In the genomic region with DNA sequence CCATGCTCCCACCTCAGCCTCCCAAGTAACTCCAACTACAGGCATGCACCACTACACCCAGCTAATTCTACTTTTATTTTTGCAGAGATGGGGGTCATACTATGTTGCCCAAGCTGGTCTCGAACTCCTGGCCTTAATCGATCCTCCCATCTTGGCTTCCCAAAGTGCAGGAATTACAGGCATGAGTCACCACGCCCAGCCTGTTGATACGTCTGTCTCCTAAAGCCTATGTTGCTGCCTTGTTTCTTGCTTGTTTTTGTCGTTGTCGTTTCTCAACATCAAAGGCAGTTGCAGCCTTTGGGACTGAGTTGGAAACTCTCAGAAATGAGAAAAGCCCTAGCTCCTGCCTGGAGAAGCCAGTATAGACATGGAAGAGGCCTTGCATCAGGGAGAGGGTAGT, we compare ENCODE assay signal across 26 cellular contexts. TPM values are rescaled to one million over a fixed set of nuclear protein-coding genes. Genes with fewer than 3 reads are reported as not detected.
DNase-seq lines count a peak whose midpoint lies in the region; ATAC-seq, FAIRE-seq and TF ChIP-seq lines count a peak whose summit lies in the region.
"Had no signal": no experiment of that assay in that cellular context is flagged by ENCODE, and none has a peak within 500 bp of the region (broad histone marks: within the 10 kb centered on the region; RNA-seq: fewer than 3 reads in every experiment).

No MANE protein-coding gene starts in this region.

- CTCF ChIA-PET in Panc1 (lab: Charles Lee) = no interaction called here

- no peaks in the 10 kb centered on the region for H3K27me3 ChIP-seq in Panc1 (ENCODE audit: control insufficient read depth, insufficient read depth, low read length)
- no peaks in the 10 kb centered on the region for H3K27me3 ChIP-seq in muscle layer of colon (ENCODE audit: control insufficient read depth in 1 of 2, insufficient read depth in 2 of 2, low read length in 2 of 2)
- H3K27me3 ChIP-seq in thoracic aorta (replicated peaks; ENCODE audit: insufficient read depth) = no peaks in the 10 kb centered on the region
- H3K27me3 ChIP-seq in small intestine (ENCODE audit: control insufficient read depth in 2 of 2, insufficient read depth in 2 of 2, low read length in 2 of 2) = no peaks in the 10 kb centered on the region
- H3K27me3 ChIP-seq: ovary had no signal

- H3K36me3 ChIP-seq in Panc1 (ENCODE audit: control insufficient read depth, insufficient read depth, low read length) (no peaks in the 10 kb centered on the region), muscle layer of colon (ENCODE audit: insufficient read depth, low read length) (no peaks in the 10 kb centered on the region), thoracic aorta (peaks cover 3% of the 10 kb centered on the region), small intestine (ENCODE audit: control insufficient read depth in 2 of 2, insufficient read depth in 2 of 2, low read length in 2 of 2) (no peaks in the 10 kb centered on the region)
- H3K36me3 ChIP-seq: ovary had no signal

- H3K9me3 ChIP-seq in Panc1 (ENCODE audit: control insufficient read depth, insufficient read depth, low read depth, low read length) (no peaks in the 10 kb centered on the region), muscle layer of colon (ENCODE audit: low read length) (no peaks in the 10 kb centered on the region), thoracic aorta (no peaks in the 10 kb centered on the region), small intestine (ENCODE audit: control insufficient read depth, low read depth) (no peaks in the 10 kb centered on the region)
- H3K9me3 ChIP-seq: ovary, SK-N-SH had no signal

- H3K4me1 ChIP-seq in Panc1 (ENCODE audit: control insufficient read depth, insufficient read depth, low read length) (peaks cover 59% of the 10 kb centered on the region), muscle layer of colon (ENCODE audit: insufficient read depth, low read length) (peaks cover 91% of the 10 kb centered on the region), thoracic aorta (ENCODE audit: control insufficient read depth in 1 of 2, low read depth in 2 of 2) (peaks cover 85 to 100% of the 10 kb centered on the region in 2 donors), small intestine (ENCODE audit: control insufficient read depth in 2 of 2, insufficient read depth in 1 of 2, low read depth in 1 of 2, low read length in 1 of 2) (peaks cover 0 to 4% of the 10 kb centered on the region in 2 donors)

- POLR2A ChIA-PET in Panc1 (lab: Charles Lee) = no interaction called here

- no peak overlapping the region for H3K9ac ChIP-seq in muscle layer of colon (ENCODE audit: low read length)
- H3K9ac ChIP-seq: SK-N-SH had no signal

- ATAC-seq in Panc1 (no peak), thoracic aorta (ENCODE audit: insufficient number of reproducible peaks, low FRiP score, low read depth) (no peak), GM21786 (IDR thresholded peaks at IDR 0.05; ENCODE audit: unreplicated experiment) (no peak)
- ATAC-seq: activated CD4-positive, alpha-beta T cell treated with anti-CD3 and anti-CD28 coated beads for 36 hours; GM12878; left colon; naive thymus-derived CD8-positive, alpha-beta T cell had no signal

- H3K4me3 ChIP-seq in Panc1 (ENCODE audit: low read depth in 2 of 2, low read length in 2 of 2) (no peak overlapping the region), muscle layer of colon (ENCODE audit: low read depth in 1 of 2, low read length in 2 of 2) (no peak overlapping the region), thoracic aorta (no peak overlapping the region), small intestine (ENCODE audit: low read depth in 1 of 2, low read length in 2 of 2) (no peak overlapping the region)
- H3K4me3 ChIP-seq: GM12878, ovary had no signal

- FAIRE-seq in small intestine (lab: Jason Lieb, UNC) = no peak
- FAIRE-seq: GM12878, urothelium cell line had no signal

- in situ Hi-C loops in Panc1 (cut with HindIII; ENCODE audit: low pct_unique_long_range_greater_than_20kb, low sequenced_read_pairs) = no loop called here

- no TSS peak for BruUV-seq in Panc1 (replicated peaks; lab: Mats Ljungman, UMichigan)

- no peak for DNase-seq in Panc1 (ENCODE audit: low read depth, low spot score)
- DNase-seq in thoracic aorta (ENCODE audit: low spot score) = no peak
- no peak for DNase-seq in small intestine
- no peak for DNase-seq in LoVo (ENCODE audit: low spot score)
- DNase-seq: activated CD4-positive, alpha-beta T cell treated with anti-CD3 and anti-CD28 coated beads for 36 hours; activated CD8-positive, alpha-beta memory T cell treated with anti-CD3 and anti-CD28 coated beads for 24 hours; activated gamma-delta T cell treated with Interleukin-2 at 50 U/mL for 16 hours; activated T-cell treated with anti-CD3 and anti-CD28 coated beads, Interleukin-2, amount 50 U/mL, for 1 hour; Calu3; H7; head of caudate nucleus; left colon; naive thymus-derived CD8-positive, alpha-beta T cell; NCI-H1092; NCI-H187 treated with DMSO at 0.1 percent for 48 hours; NCI-H748 treated with DMSO at 0.1 percent for 48 hours; ovary; SK-N-SH; T-helper 2 cell had no signal

- no peak for TF ChIP-seq CTCF in Panc1 (IDR thresholded peaks at IDR 0.05)
- TF ChIP-seq CTCF in thoracic aorta (IDR thresholded peaks at IDR 0.05) = no peak

- H3K27ac ChIP-seq in Panc1 (ENCODE audit: low read length) (peak overlapping the region; percentile 85), cingulate gyrus (ENCODE audit: low read depth, low read length) (peak overlapping the region; percentile 78), muscle layer of colon (ENCODE audit: low read depth, low read length) (peak overlapping the region; percentile 91), thoracic aorta (peak overlapping the region; percentile 87 to 89), small intestine (ENCODE audit: low read depth in 1 of 2, low read length in 1 of 2) (peak overlapping the region in 1 of 2 donors; percentile 11)
- H3K27ac ChIP-seq: C4-2B, ovary, RWPE1 had no signal

- 70 to 80% (median 77%) methylated on average over 6 of the region's 6 CpGs for WGBS in small intestine, 3 donors

- intact Hi-C loops in Panc1 (cut with micrococcal nuclease; ENCODE audit: unreplicated experiment) = no loop called here

RNA-seq across cellular contexts. Expression of gene SORBS1, which starts 49.9 kb away (rescaled TPM):
- total RNA-seq in Panc1 (2021; ENCODE audit: unreplicated experiment) (29.4 TPM), thoracic aorta (1,000 to 10,000 TPM; 1,110 to 1,659 TPM)
- polyA plus RNA-seq in Panc1 (2012; ENCODE audit: insufficient read length) = 18.4 TPM
- polyA plus RNA-seq in small intestine = 10 to 100 TPM in 1 of 3 donors, 1 to 10 TPM in 2; 4.9 to 32.9 (median 7.3) TPM

Comparison
In these comparisons a context has a peak if more than half of its experiments do, and no peak if none do; other contexts are left out.
1. RNA of gene SORBS1, which starts 49.9 kb away (total RNA-seq): 1,110 to 1,659 TPM in thoracic aorta; 29.4 TPM in Panc1 (single experiment); every median in the first group is over 10 times any median in the second.